In genomic region chr1:91650764-91651163, GRCh38 we compare ENCODE assay signal across 2 cellular contexts.
A peak's percentile ranks its signal among the peaks of the same experiment; 100 is the strongest.
TF ChIP-seq lines count a peak whose summit lies in the region.

No MANE protein-coding gene starts in this region.

TF ChIP-seq in IMR-90, 13 proteins besides CTCF, POLR2A, EP300 and RAD21:
- TF ChIP-seq FOS (IDR thresholded peaks at IDR 0.05; ENCODE audit: low read depth, low read length) (peak; percentile 92), MAFK (IDR thresholded peaks at IDR 0.05; ENCODE audit: low read depth, low read length) (0 out of 2 replicates have a peak, but pooled peaks have one; percentile 24), USF2 (IDR thresholded peaks at IDR 0.05; ENCODE audit: low read depth, low read length) (no peak), NFE2L2 (IDR thresholded peaks at IDR 0.05; ENCODE audit: low read depth, low read length) (0 out of 2 replicates have a peak, but pooled peaks have one; percentile 19), RCOR1 (IDR thresholded peaks at IDR 0.05; ENCODE audit: insufficient replicate concordance, low read length) (peak; percentile 35), CEBPB (IDR thresholded peaks at IDR 0.05; ENCODE audit: low read depth, low read length) (peak; percentile 39; the same call in 1 of the 2 replicates), BHLHE40 (IDR thresholded peaks at IDR 0.05; ENCODE audit: low read depth, low read length) (peak; percentile 42; the same call in 1 of the 2 replicates), MAZ (IDR thresholded peaks at IDR 0.05; ENCODE audit: borderline replicate concordance, low read depth, low read length) (peak; percentile 42), SMC3 (IDR thresholded peaks at IDR 0.05; ENCODE audit: low read depth, low read length) (no peak), MXI1 (IDR thresholded peaks at IDR 0.05; ENCODE audit: borderline replicate concordance, low read depth, low read length) (no peak)
- TF ChIP-seq, protein P1, sequence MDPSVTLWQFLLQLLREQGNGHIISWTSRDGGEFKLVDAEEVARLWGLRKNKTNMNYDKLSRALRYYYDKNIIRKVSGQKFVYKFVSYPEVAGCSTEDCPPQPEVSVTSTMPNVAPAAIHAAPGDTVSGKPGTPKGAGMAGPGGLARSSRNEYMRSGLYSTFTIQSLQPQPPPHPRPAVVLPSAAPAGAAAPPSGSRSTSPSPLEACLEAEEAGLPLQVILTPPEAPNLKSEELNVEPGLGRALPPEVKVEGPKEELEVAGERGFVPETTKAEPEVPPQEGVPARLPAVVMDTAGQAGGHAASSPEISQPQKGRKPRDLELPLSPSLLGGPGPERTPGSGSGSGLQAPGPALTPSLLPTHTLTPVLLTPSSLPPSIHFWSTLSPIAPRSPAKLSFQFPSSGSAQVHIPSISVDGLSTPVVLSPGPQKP (IDR thresholded peaks at IDR 0.05; ENCODE audit: borderline replicate concordance, low read depth, low read length): no peak

TF ChIP-seq in endothelial cell of umbilical vein, 7 proteins besides CTCF, POLR2A, EP300 and RAD21:
- TF ChIP-seq MYC (IDR thresholded peaks at IDR 0.05; ENCODE audit: low read depth, low read length) (no peak), POLR2AphosphoS5 (IDR thresholded peaks at IDR 0.05; ENCODE audit: insufficient read depth, low read depth, low read length) (no peak), GATA2 (IDR thresholded peaks at IDR 0.05; ENCODE audit: insufficient read depth, insufficient read length, low read depth, low read length) (no peak), FOS (IDR thresholded peaks at IDR 0.05; ENCODE audit: borderline replicate concordance, insufficient read depth, low read length) (peak; percentile 60), JUN (IDR thresholded peaks at IDR 0.05; ENCODE audit: borderline replicate concordance, insufficient read depth, insufficient read length, low read depth) (no peak), MAX (IDR thresholded peaks at IDR 0.05; ENCODE audit: insufficient read depth, insufficient read length) (no peak), EZH2 (IDR thresholded peaks at IDR 0.05; ENCODE audit: borderline replicate concordance, low read depth, low read length, severe bottlenecking) (no peak)
TF ChIP-seq in endothelial cell of umbilical vein: peak in this region for 1.
